12 cellular contexts compared by ENCODE assay signal in genomic region chr13:44271031-44271433, GRCh38.
DNase-seq lines count a peak whose midpoint lies in the region; ATAC-seq and TF ChIP-seq lines count a peak whose summit lies in the region.
"Had no signal": no experiment of that assay in that cellular context is flagged by ENCODE, and none has a peak within 500 bp of the region (broad histone marks: within the 10 kb centered on the region; RNA-seq: fewer than 3 reads in every experiment).

No MANE protein-coding gene starts in this region.

- H3K36me3 ChIP-seq in RWPE2 (ENCODE audit: low read depth) (no peaks in the 10 kb centered on the region), esophagus squamous epithelium (no peaks in the 10 kb centered on the region), osteoblast (ENCODE audit: insufficient read depth, low read length) (no peaks in the 10 kb centered on the region)

- DNase-seq in AG08396 (ENCODE audit: low spot score) (peak; percentile 22), RWPE2 (ENCODE audit: low spot score) (no peak), esophagus squamous epithelium (lab: John Stamatoyannopoulos, UW) (no peak), osteoblast (ENCODE audit: insufficient read length, low spot score, missing footprints) (peak; percentile 57), Calu3 (no peak), NCI-H345 (lab: John Stamatoyannopoulos, UW) (no peak)
- no peak for DNase-seq in stimulated activated naive CD8-positive, alpha-beta T cell treated with anti-CD3 and anti-CD28 coated beads, Interleukin-15, amount 100 ng/mL, for 72 hours
- DNase-seq: activated CD8-positive, alpha-beta memory T cell treated with anti-CD3 and anti-CD28 coated beads for 24 hours; NCI-H2171 treated with DMSO at 0.1 percent for 48 hours had no signal

- BruUV-seq in Calu3 (replicated peaks; lab: Mats Ljungman, UMichigan) = no TSS peak

- H3K9me3 ChIP-seq in RWPE2 (ENCODE audit: severe bottlenecking) (no peaks in the 10 kb centered on the region), esophagus squamous epithelium (no peaks in the 10 kb centered on the region), osteoblast (ENCODE audit: low read depth, low read length) (no peaks in the 10 kb centered on the region)

- peaks cover 26% of the 10 kb centered on the region for H3K4me1 ChIP-seq in RWPE2 (ENCODE audit: insufficient read depth, poor library complexity, severe bottlenecking)
- H3K4me1 ChIP-seq in esophagus squamous epithelium = peaks cover 9 to 55% (median 22%) of the 10 kb centered on the region in 3 donors
- H3K4me1 ChIP-seq in osteoblast (ENCODE audit: insufficient read depth, low read length) = peaks cover 56% of the 10 kb centered on the region

- H3K27me3 ChIP-seq in RWPE2 (ENCODE audit: insufficient read depth, poor library complexity, severe bottlenecking) (no peaks in the 10 kb centered on the region), esophagus squamous epithelium (no peaks in the 10 kb centered on the region), osteoblast (ENCODE audit: insufficient read depth, low read length) (no peaks in the 10 kb centered on the region)

- H3K9me3 Mint-ChIP-seq in Calu3 (ENCODE audit: low read depth, unreplicated experiment) = peaks cover 6% of the 10 kb centered on the region
- peaks cover 8 to 16% of the 10 kb centered on the region in 2 donors for H3K9me3 Mint-ChIP-seq in stimulated activated naive CD8-positive, alpha-beta T cell treated with anti-CD3 and anti-CD28 coated beads, Interleukin-15, amount 100 ng/mL, for 72 hours
- H3K9me3 Mint-ChIP-seq: central memory CD8-positive, alpha-beta T cell had no signal

- ATAC-seq in RWPE2 (ENCODE audit: low read depth) (peak; percentile 73), HG02852 (IDR thresholded peaks at IDR 0.05; ENCODE audit: unreplicated experiment) (no peak)
- no peak for ATAC-seq in stimulated activated naive CD8-positive, alpha-beta T cell treated with anti-CD3 and anti-CD28 coated beads, Interleukin-15, amount 100 ng/mL, for 72 hours

- no peaks in the 10 kb centered on the region for H3K79me2 ChIP-seq in osteoblast (ENCODE audit: insufficient read depth, low read length)

- intact Hi-C loops in esophagus squamous epithelium (cut with DNase I) = no loop called here
- intact Hi-C loops in Calu3 (cut with micrococcal nuclease; ENCODE audit: unreplicated experiment) = no loop called here

- 43 to 46% methylated on average over 4 of the region's 4 CpGs for WGBS in esophagus squamous epithelium, 2 donors

- no peak overlapping the region for H3K27ac Mint-ChIP-seq in Calu3 (ENCODE audit: unreplicated experiment)
- H3K27ac Mint-ChIP-seq in stimulated activated naive CD8-positive, alpha-beta T cell treated with anti-CD3 and anti-CD28 coated beads, Interleukin-15, amount 100 ng/mL, for 72 hours = no peak overlapping the region

- H3K27me3 Mint-ChIP-seq in Calu3 (ENCODE audit: unreplicated experiment) = no peaks in the 10 kb centered on the region
- peaks cover 9% of the 10 kb centered on the region for H3K27me3 Mint-ChIP-seq in stimulated activated naive CD8-positive, alpha-beta T cell treated with anti-CD3 and anti-CD28 coated beads, Interleukin-15, amount 100 ng/mL, for 72 hours

- peak overlapping the region; percentile 31 for H3K4me2 ChIP-seq in osteoblast (ENCODE audit: insufficient read depth, low read length)

- H3K27ac ChIP-seq in RWPE2 (ENCODE audit: poor library complexity, severe bottlenecking) (peak overlapping the region; percentile 54), esophagus squamous epithelium (peak overlapping the region; percentile 54 to 86 (median 82)), osteoblast (ENCODE audit: low read depth, low read length) (peak overlapping the region; percentile 84)
- H3K27ac ChIP-seq: C4-2B had no signal

- no peak for TF ChIP-seq CTCF in RWPE2 (IDR thresholded peaks at IDR 0.05; ENCODE audit: poor library complexity, severe bottlenecking)
- TF ChIP-seq CTCF in esophagus squamous epithelium (IDR thresholded peaks at IDR 0.05) = no peak
- TF ChIP-seq CTCF in osteoblast (IDR thresholded peaks at IDR 0.05; ENCODE audit: extremely low read depth, low read depth, low read length) = no peak
- no peak for TF ChIP-seq CTCF in Calu3 (IDR thresholded peaks at IDR 0.05; ENCODE audit: unreplicated experiment)

- H3K36me3 Mint-ChIP-seq in Calu3 (ENCODE audit: insufficient read depth, unreplicated experiment) = no peaks in the 10 kb centered on the region

- no peak overlapping the region for H3K4me3 Mint-ChIP-seq in Calu3 (ENCODE audit: low read depth, unreplicated experiment)
- H3K4me3 Mint-ChIP-seq in stimulated activated naive CD8-positive, alpha-beta T cell treated with anti-CD3 and anti-CD28 coated beads, Interleukin-15, amount 100 ng/mL, for 72 hours = no peak overlapping the region
- H3K4me3 Mint-ChIP-seq: central memory CD8-positive, alpha-beta T cell had no signal

- H4K20me1 ChIP-seq in osteoblast (ENCODE audit: insufficient read depth, low read length) = no peaks in the 10 kb centered on the region

- TF ChIP-seq POLR2A in esophagus squamous epithelium (IDR thresholded peaks at IDR 0.05) = no peak

- H3K4me1 Mint-ChIP-seq in Calu3 (ENCODE audit: low read depth, unreplicated experiment) = peaks cover 21% of the 10 kb centered on the region
- H3K4me1 Mint-ChIP-seq in stimulated activated naive CD8-positive, alpha-beta T cell treated with anti-CD3 and anti-CD28 coated beads, Interleukin-15, amount 100 ng/mL, for 72 hours = peaks cover 41% of the 10 kb centered on the region

- H3K4me3 ChIP-seq in RWPE2 (ENCODE audit: severe bottlenecking) (no peak overlapping the region), esophagus squamous epithelium (no peak overlapping the region), osteoblast (ENCODE audit: insufficient read depth, low read length) (no peak overlapping the region)

- no peak overlapping the region for H2AFZ ChIP-seq in osteoblast (ENCODE audit: low read length)

- CTCF ChIA-PET in Calu3 (lab: Charles Lee) = no interaction called here

Comparison
In these comparisons a context has a peak if more than half of its experiments do, and no peak if none do; other contexts are left out.
1. DNase-seq: peak in AG08396 (single experiment) and osteoblast (single experiment); none in RWPE2 (single experiment), esophagus squamous epithelium (single experiment), Calu3 (single experiment), stimulated activated naive CD8-positive, alpha-beta T cell treated with anti-CD3 and anti-CD28 coated beads, Interleukin-15, amount 100 ng/mL, for 72 hours (0 of 2) and NCI-H345 (single experiment).
2. Peak in every context shown above with its lines, with median percentiles within 50 percentile points of each other: H3K27ac ChIP-seq.